Comparison of ENCODE assay signal across 14 cellular contexts in genomic region chr5:67208403-67208802, GRCh38. TPM values are rescaled to one million over a fixed set of nuclear protein-coding genes. Genes with fewer than 3 reads are reported as not detected.
DNase-seq lines count a peak whose midpoint lies in the region; ATAC-seq and TF ChIP-seq lines count a peak whose summit lies in the region.
"Had no signal": no experiment of that assay in that cellular context is flagged by ENCODE, and none has a peak within 500 bp of the region (broad histone marks: within the 10 kb centered on the region; RNA-seq: fewer than 3 reads in every experiment).

No MANE protein-coding gene starts in this region.

- no peak overlapping the region for H2AFZ ChIP-seq in KMS-11 (ENCODE audit: low read depth)
- H2AFZ ChIP-seq in trophoblast cell (ENCODE audit: insufficient read depth, low read length, poor library complexity): no peak overlapping the region

- H3K4me1 ChIP-seq in KMS-11 (ENCODE audit: low read depth, poor library complexity, severe bottlenecking) (peaks cover 58% of the 10 kb centered on the region), trophoblast cell (ENCODE audit: control insufficient read depth in 1 of 2, insufficient read depth in 2 of 2, low read length in 2 of 2) (peaks cover 2 to 3% of the 10 kb centered on the region in 2 experiments), prostate gland (replicated peaks) (no peaks in the 10 kb centered on the region), SJCRH30 (no peaks in the 10 kb centered on the region)
- H3K4me1 ChIP-seq: Caco-2, HAP-1 had no signal

- H3K4me3 Mint-ChIP-seq in activated CD8-positive, alpha-beta memory T cell treated with anti-CD3 and anti-CD28 coated beads, Interleukin-2, amount 10 ng/mL, durations not matched to agents 7 days and 5 days: no peak overlapping the region
- H3K4me3 Mint-ChIP-seq in MCF 10A (ENCODE audit: unreplicated experiment): no peak overlapping the region

- no peak for ATAC-seq in activated CD8-positive, alpha-beta memory T cell treated with anti-CD3 and anti-CD28 coated beads, Interleukin-2, amount 10 ng/mL, durations not matched to agents 7 days and 5 days
- ATAC-seq in HG03520 (IDR thresholded peaks at IDR 0.05; ENCODE audit: unreplicated experiment): no peak

- no peak overlapping the region for H3K14ac ChIP-seq in trophoblast cell (ENCODE audit: low read length)

- H3K27ac Mint-ChIP-seq in activated CD8-positive, alpha-beta memory T cell treated with anti-CD3 and anti-CD28 coated beads, Interleukin-2, amount 10 ng/mL, durations not matched to agents 7 days and 5 days: peak overlapping the region; percentile 93
- H3K27ac Mint-ChIP-seq in MCF 10A (ENCODE audit: low read depth, unreplicated experiment): peak overlapping the region; percentile 89

- no peaks in the 10 kb centered on the region for H4K20me1 ChIP-seq in KMS-11 (ENCODE audit: insufficient read depth)

- H3K27me3 Mint-ChIP-seq in activated CD8-positive, alpha-beta memory T cell treated with anti-CD3 and anti-CD28 coated beads, Interleukin-2, amount 10 ng/mL, durations not matched to agents 7 days and 5 days: peaks cover 2% of the 10 kb centered on the region
- no peaks in the 10 kb centered on the region for H3K27me3 Mint-ChIP-seq in MCF 10A (ENCODE audit: insufficient read depth, unreplicated experiment)

- peak overlapping the region; percentile 52 for H4K91ac ChIP-seq in trophoblast cell (ENCODE audit: low read depth, low read length)

- TF ChIP-seq CTCF in KMS-11 (conservative IDR thresholded peaks at IDR 0.05; ENCODE audit: low read depth, low read length) (no peak), MCF 10A (IDR thresholded peaks at IDR 0.05; ENCODE audit: unreplicated experiment) (no peak), prostate gland (IDR thresholded peaks at IDR 0.05) (no peak)

- no TSS peak for BruUV-seq in MCF 10A (replicated peaks; lab: Mats Ljungman, UMichigan)

- H3K9me3 Mint-ChIP-seq in activated CD8-positive, alpha-beta memory T cell treated with anti-CD3 and anti-CD28 coated beads, Interleukin-2, amount 10 ng/mL, durations not matched to agents 7 days and 5 days (ENCODE audit: low read depth): no peaks in the 10 kb centered on the region
- H3K9me3 Mint-ChIP-seq in MCF 10A (ENCODE audit: unreplicated experiment): no peaks in the 10 kb centered on the region

- H3K27me3 ChIP-seq in KMS-11 (ENCODE audit: insufficient read depth, low read depth): no peaks in the 10 kb centered on the region
- H3K27me3 ChIP-seq in trophoblast cell (ENCODE audit: insufficient read depth, low read length): no peaks in the 10 kb centered on the region
- H3K27me3 ChIP-seq in prostate gland (replicated peaks; ENCODE audit: insufficient read depth): no peaks in the 10 kb centered on the region
- H3K27me3 ChIP-seq in SJCRH30: peaks cover 7% of the 10 kb centered on the region
- H3K27me3 ChIP-seq: tibial nerve had no signal

- H3K4me2 ChIP-seq in KMS-11 (0 out of 2 replicates have a peak overlapping the region, but pooled peaks have one; percentile 8), trophoblast cell (ENCODE audit: low read length) (no peak overlapping the region)

- H3K4ac ChIP-seq in trophoblast cell (ENCODE audit: low read depth, low read length): no peak overlapping the region

- H2BK12ac ChIP-seq in trophoblast cell (ENCODE audit: low read length): peak overlapping the region; percentile 65

- H4K12ac ChIP-seq in trophoblast cell (ENCODE audit: low read depth, low read length): no peak overlapping the region

- peaks cover 70% of the 10 kb centered on the region for H3K4me1 Mint-ChIP-seq in activated CD8-positive, alpha-beta memory T cell treated with anti-CD3 and anti-CD28 coated beads, Interleukin-2, amount 10 ng/mL, durations not matched to agents 7 days and 5 days
- H3K4me1 Mint-ChIP-seq in MCF 10A (ENCODE audit: insufficient read depth, unreplicated experiment): peaks cover 44% of the 10 kb centered on the region

- H3K23ac ChIP-seq in trophoblast cell (ENCODE audit: low read length): no peak overlapping the region

- H3K4me3 ChIP-seq in KMS-11 (IDR thresholded peaks at IDR 0.05; ENCODE audit: insufficient read depth, low read depth, low read length) (no peak overlapping the region), trophoblast cell (ENCODE audit: low read depth, low read length) (no peak overlapping the region), prostate gland (no peak overlapping the region), SJCRH30 (no peak overlapping the region)
- H3K4me3 ChIP-seq: HAP-1, tibial nerve had no signal

- H2BK5ac ChIP-seq in trophoblast cell (ENCODE audit: low read depth, low read length, poor library complexity): no peak overlapping the region

- no peak overlapping the region for H4K8ac ChIP-seq in trophoblast cell (ENCODE audit: low read depth, low read length)

- POLR2A ChIA-PET in MCF 10A (lab: Yijun Ruan, JAX): interaction anchor here (0.7 to 5.0 kb wide), 5 partner anchors 34 to 388 kb away, joined by 3 to 63 read pairs (median 7); no protein-coding TSS in a partner anchor

- H3K36me3 Mint-ChIP-seq in activated CD8-positive, alpha-beta memory T cell treated with anti-CD3 and anti-CD28 coated beads, Interleukin-2, amount 10 ng/mL, durations not matched to agents 7 days and 5 days: peaks cover 15% of the 10 kb centered on the region
- no peaks in the 10 kb centered on the region for H3K36me3 Mint-ChIP-seq in MCF 10A (ENCODE audit: insufficient read depth, unreplicated experiment)

- 100% methylated on average over 1 of the region's 3 CpGs for WGBS in trophoblast cell (ENCODE audit: extremely low coverage, insufficient coverage, insufficient read length)
- 82% methylated on average over 3 of the region's 3 CpGs for WGBS in prostate gland

- H3K79me2 ChIP-seq in KMS-11 (ENCODE audit: insufficient read depth, low read depth) (no peaks in the 10 kb centered on the region), trophoblast cell (ENCODE audit: control insufficient read depth, insufficient read depth, low read length, poor library complexity) (no peaks in the 10 kb centered on the region)

- H3K9me3 ChIP-seq in trophoblast cell (ENCODE audit: insufficient read depth, low read depth, low read length): peaks cover 2% of the 10 kb centered on the region
- H3K9me3 ChIP-seq in prostate gland: no peaks in the 10 kb centered on the region
- no peaks in the 10 kb centered on the region for H3K9me3 ChIP-seq in SJCRH30 (replicated peaks)
- H3K9me3 ChIP-seq: Caco-2, HAP-1, tibial nerve had no signal

- H3K79me1 ChIP-seq in trophoblast cell (ENCODE audit: low read length): peaks cover under 1% of the 10 kb centered on the region

- TF ChIP-seq POLR2A in prostate gland (IDR thresholded peaks at IDR 0.05): no peak

- H2BK120ac ChIP-seq in trophoblast cell (ENCODE audit: insufficient read depth, low read length, poor library complexity): no peak overlapping the region

- H3K36me3 ChIP-seq in KMS-11 (ENCODE audit: insufficient read depth) (no peaks in the 10 kb centered on the region), trophoblast cell (ENCODE audit: control insufficient read depth in 1 of 2, insufficient read depth in 2 of 2, low read length in 2 of 2) (no peaks in the 10 kb centered on the region), prostate gland (no peaks in the 10 kb centered on the region), SJCRH30 (no peaks in the 10 kb centered on the region)
- H3K36me3 ChIP-seq: HAP-1, tibial nerve had no signal

- intact Hi-C loops in MCF 10A (cut with micrococcal nuclease): loop anchor here (2.0 to 5.0 kb wide), 3 partner anchors 196 to 901 kb away; no protein-coding TSS in a partner anchor
- intact Hi-C loops in prostate gland (cut with DNase I): loop anchor here (2.0 to 10.0 kb wide), 4 partner anchors 42 to 396 kb away; no protein-coding TSS in a partner anchor

- H3K9ac ChIP-seq in KMS-11 (no peak overlapping the region), trophoblast cell (ENCODE audit: low read length) (no peak overlapping the region)

- no peak for DNase-seq in activated CD8-positive, alpha-beta memory T cell treated with anti-CD3 and anti-CD28 coated beads, Interleukin-2, amount 10 ng/mL, durations not matched to agents 7 days and 5 days
- DNase-seq in activated CD8-positive, alpha-beta memory T cell treated with anti-CD3 and anti-CD28 coated beads, Interleukin-2, amount 50 U/mL, for 48 hours: no peak
- DNase-seq in MCF 10A (ENCODE audit: unreplicated experiment) (no peak), trophoblast cell (no peak), prostate gland (ENCODE audit: low spot score) (no peak), SJCRH30 (no peak)
- DNase-seq: cortex of kidney; glutamatergic neuron; stimulated activated CD4-positive, alpha-beta T cell treated with anti-CD3 and anti-CD28 coated beads, Interleukin-4, amount 100 ng/mL, for 1 hour had no signal

- H3K27ac ChIP-seq in KMS-11 (no peak overlapping the region), trophoblast cell (ENCODE audit: low read depth, low read length) (no peak overlapping the region), prostate gland (no peak overlapping the region), SJCRH30 (no peak overlapping the region)
- H3K27ac ChIP-seq: tibial nerve had no signal

- peak overlapping the region; percentile 29 for H3K18ac ChIP-seq in trophoblast cell (ENCODE audit: low read length)

- CTCF ChIA-PET in activated CD8-positive, alpha-beta memory T cell treated with anti-CD3 and anti-CD28 coated beads, Interleukin-2, amount 10 ng/mL, durations not matched to agents 7 days and 5 days (lab: Charles Lee): interaction anchor here (0.6 to 24.1 kb wide), 13 partner anchors 9 to 397 kb away, joined by 3 to 521 read pairs (median 5); no protein-coding TSS in a partner anchor
- CTCF ChIA-PET in MCF 10A (lab: Yijun Ruan, JAX): interaction anchor here (0.6 to 11.7 kb wide), 14 partner anchors 13 to 1047 kb away, joined by 3 to 220 read pairs (median 4); no protein-coding TSS in a partner anchor

- no peak overlapping the region for H2AK5ac ChIP-seq in trophoblast cell (ENCODE audit: low read length)

RNA-seq across cellular contexts. Expression of gene CD180, which starts 11.8 kb away (rescaled TPM):
- total RNA-seq in activated CD8-positive, alpha-beta memory T cell treated with anti-CD3 and anti-CD28 coated beads, Interleukin-2, amount 10 ng/mL, durations not matched to agents 7 days and 5 days: under 1 TPM in 1 of 2 experiments, not detected in 1; 0.07 TPM
- total RNA-seq in MCF 10A (2022) (0.07 TPM in 1 of 2 replicates, not detected in the other), prostate gland (under 1 TPM; 0.18 to 0.68 TPM)
- not detected in 2 replicates for polyA plus RNA-seq in trophoblast cell (2013)
- not detected in 2 replicates for total RNA-seq in SJCRH30 (2014; rRNA removed; shearing (Covaris generic))
- total RNA-seq: Caco-2 had no signal
